22 cellular contexts compared by ENCODE assay signal in genomic region chr3:7315037-7315436, GRCh38.
"Had no signal": no experiment of that assay in that cellular context is flagged by ENCODE, and none has a peak within 500 bp of the region (broad histone marks: within the 10 kb centered on the region; RNA-seq: fewer than 3 reads in every experiment).

No MANE protein-coding gene starts in this region.

- H3K9ac ChIP-seq: SK-N-SH had no signal

- H3K4me2 ChIP-seq: SK-N-SH had no signal

- H3K4me1 ChIP-seq: breast epithelium, colonic mucosa, SJCRH30 had no signal

- ATAC-seq: activated CD4-positive, CD25-positive, alpha-beta regulatory T cell treated with anti-CD3 and anti-CD28 coated beads, Interleukin-2, amount 50 U/mL, for 24 hours; activated CD8-positive, alpha-beta T cell treated with anti-CD3 and anti-CD28 coated beads for 36 hours; Panc1 had no signal

- H3K27me3 ChIP-seq: breast epithelium, colonic mucosa, SJCRH30 had no signal

- DNase-seq: activated CD4-positive, alpha-beta T cell treated with anti-CD3 and anti-CD28 coated beads for 4 hours; activated CD8-positive, alpha-beta memory T cell treated with anti-CD3 and anti-CD28 coated beads, Interleukin-2, amount 50 U/mL, for 4 hours; activated CD8-positive, alpha-beta T cell treated with anti-CD3 and anti-CD28 coated beads for 36 hours; aorta; caudate nucleus; colonic mucosa; MM.1S; NCI-H1105; NCI-H1436; NCI-H1694 treated with DMSO at 0.1 percent for 48 hours; NCI-H2029 treated with DMSO at 0.1 percent for 48 hours; NCI-H446 treated with DMSO at 0.1 percent for 48 hours; NCI-H526; NCI-H774; Right ventricle myocardium superior; RPMI8226; SJCRH30; SK-N-SH; T-helper 1 cell had no signal

- H3K4me3 ChIP-seq: breast epithelium, colonic mucosa, SJCRH30 had no signal

- H3K27ac ChIP-seq: breast epithelium, colonic mucosa, SJCRH30 had no signal

- H3K36me3 ChIP-seq: breast epithelium, colonic mucosa, SJCRH30 had no signal

- H3K9me3 ChIP-seq: breast epithelium, colonic mucosa, SJCRH30, SK-N-SH had no signal
